Comparison of ENCODE assay signal across 10 cellular contexts in genomic region chr16:88805340-88805715, GRCh38. TPM values are rescaled to one million over a fixed set of nuclear protein-coding genes. Genes with fewer than 3 reads are reported as not detected.
DNase-seq lines count a peak whose midpoint lies in the region; ATAC-seq, FAIRE-seq and TF ChIP-seq lines count a peak whose summit lies in the region.
"Had no signal": no experiment of that assay in that cellular context is flagged by ENCODE, and none has a peak within 500 bp of the region (broad histone marks: within the 10 kb centered on the region; RNA-seq: fewer than 3 reads in every experiment).

No MANE protein-coding gene starts in this region.

- FAIRE-seq in HepG2 (lab: Jason Lieb, UNC), result no peak

- WGBS in HepG2 (ENCODE audit: low lambda C conversion rate), result 96% methylated on average over 16 of the region's 22 CpGs

- H3K27ac ChIP-seq in HL-60 (replicated peaks) (peak overlapping the region; percentile 84), HepG2 (ENCODE audit: extremely low read length, insufficient read depth, low read length) (peak overlapping the region; percentile 71)

- ATAC-seq in WTC11 (no peak), HepG2 (no peak)
- ATAC-seq in stimulated activated naive B cell treated with anti-CD40 and anti-IgM and Interleukin-4, amounts not matched to agents 10 μg/mL and 1 μg/mL and 100 μg/mL, for 72 hours (replicated peaks), result no peak

- H3K79me2 ChIP-seq in HepG2 (ENCODE audit: insufficient read depth, low read length), result peaks cover 24% of the 10 kb centered on the region

- H3K36me3 ChIP-seq in HepG2 (replicated peaks in 1 of 2; ENCODE audit: control insufficient read depth in 1 of 2, insufficient read depth in 2 of 2, low read length in 2 of 2), result peaks cover 15 to 43% of the 10 kb centered on the region in 2 experiments

- 0 out of 2 replicates have a peak overlapping the region, but pooled peaks have one; percentile 77 for H3K9ac ChIP-seq in HepG2 (ENCODE audit: insufficient read depth, low read depth, low read length)

- no peaks in the 10 kb centered on the region for H3K9me3 ChIP-seq in HepG2 (ENCODE audit: low read length)

- peak overlapping the region; percentile 67 for H3K4me3 ChIP-seq in HL-60 (replicated peaks; ENCODE audit: insufficient read depth, low read length)
- H3K4me3 ChIP-seq in HepG2 (replicated peaks in 1 of 3; ENCODE audit: insufficient read depth in 1 of 3, low read depth in 2 of 3, low read length in 3 of 3), result peak overlapping the region in 2 of 3 experiments; percentile 73 to 88; a peak in 3 of 6 replicates

- peaks cover 36% of the 10 kb centered on the region for H3K4me1 ChIP-seq in HepG2 (ENCODE audit: insufficient read depth, low read length)

- CTCF ChIA-PET in Calu3 (lab: Charles Lee) (no interaction called here), WTC11 (lab: Charles Lee) (interaction anchor here (1.2 to 5.7 kb wide), 2 partner anchors 21 to 68 kb away, joined by 3 to 34 read pairs; no protein-coding TSS in a partner anchor), HepG2 (lab: Yijun Ruan, JAX; ENCODE audit: low intra/inter-chr PET ratio, low total read pairs) (no interaction called here)

- no peak for TF ChIP-seq RAD21 in HepG2 (CRISPR knock-in tag; IDR thresholded peaks at IDR 0.05)

- H3K4me2 ChIP-seq in HepG2 (ENCODE audit: low read depth, low read length), result peak overlapping the region; percentile 99

- peaks cover 5% of the 10 kb centered on the region; the same call in 1 of the 2 replicates for H4K20me1 ChIP-seq in HepG2 (ENCODE audit: insufficient read depth, low read length)

- no peaks in the 10 kb centered on the region for H3K27me3 ChIP-seq in HL-60 (ENCODE audit: insufficient read depth, poor library complexity, severe bottlenecking)
- H3K27me3 ChIP-seq in HepG2 (ENCODE audit: control insufficient read depth in 1 of 2, insufficient read depth in 2 of 2, low read length in 2 of 2), result no peaks in the 10 kb centered on the region

- no peak for TF ChIP-seq POLR2A in HepG2 (IDR thresholded peaks at IDR 0.05; ENCODE audit: insufficient read depth in 1 of 2, low read depth in 2 of 2, low read length in 2 of 2)

- TF ChIP-seq CTCF in Calu3 (IDR thresholded peaks at IDR 0.05; ENCODE audit: unreplicated experiment) (no peak), HL-60 (IDR thresholded peaks at IDR 0.05; ENCODE audit: insufficient read depth, low read length) (no peak), WTC11 (IDR thresholded peaks at IDR 0.05) (no peak), HepG2 (CRISPR knock-in tag; IDR thresholded peaks at IDR 0.05) (no peak)

- H3K27ac Mint-ChIP-seq in Calu3 (ENCODE audit: unreplicated experiment), result no peak overlapping the region
- no peak overlapping the region; the same call in 1 of the 2 replicates for H3K27ac Mint-ChIP-seq in WTC11
- no peak overlapping the region for H3K27ac Mint-ChIP-seq in stimulated activated naive B cell treated with anti-CD40 and anti-IgM and Interleukin-4, amounts not matched to agents 10 μg/mL and 1 μg/mL and 100 μg/mL, for 72 hours

- peak overlapping the region; percentile 80 for H3K4me3 Mint-ChIP-seq in Calu3 (ENCODE audit: low read depth, unreplicated experiment)
- peak overlapping the region; percentile 33 for H3K4me3 Mint-ChIP-seq in WTC11
- H3K4me3 Mint-ChIP-seq in stimulated activated naive B cell treated with anti-CD40 and anti-IgM and Interleukin-4, amounts not matched to agents 10 μg/mL and 1 μg/mL and 100 μg/mL, for 72 hours, result peak overlapping the region in 1 of 2 donors; percentile 63

- H2AFZ ChIP-seq in HepG2 (ENCODE audit: low read length), result no peak overlapping the region

- TF ChIP-seq EP300 in HepG2 (IDR thresholded peaks at IDR 0.05; ENCODE audit: low read depth in 2 of 2, low read length in 2 of 2), result no peak
- TF ChIP-seq EP300 in HepG2 (CRISPR knock-in tag; IDR thresholded peaks at IDR 0.05; ENCODE audit: borderline replicate concordance), result no peak

- DNase-seq in Calu3 (no peak), HL-60 (ENCODE audit: low read depth in 1 of 2, low spot score in 1 of 2) (no peak), WTC11 (ENCODE audit: low spot score) (no peak), HepG2 (ENCODE audit: low spot score) (no peak), NCI-H1694 treated with DMSO at 0.1 percent for 48 hours (lab: John Stamatoyannopoulos, UW) (no peak), AG20443 (ENCODE audit: low spot score) (no peak), NCI-H2081 (lab: John Stamatoyannopoulos, UW) (no peak)
- no peak for DNase-seq in stimulated activated naive B cell treated with anti-CD40 and anti-IgM and Interleukin-4, amounts not matched to agents 10 μg/mL and 1 μg/mL and 100 μg/mL, for 72 hours
- DNase-seq: activated CD4-positive, alpha-beta T cell treated with anti-CD3 and anti-CD28 coated beads, Interleukin-2, amount 50 U/mL, for 4 hours; Right ventricle myocardium superior had no signal

- H3K27me3 Mint-ChIP-seq in Calu3 (ENCODE audit: unreplicated experiment), result no peaks in the 10 kb centered on the region
- no peaks in the 10 kb centered on the region for H3K27me3 Mint-ChIP-seq in WTC11 (ENCODE audit: low read depth)
- no peaks in the 10 kb centered on the region for H3K27me3 Mint-ChIP-seq in stimulated activated naive B cell treated with anti-CD40 and anti-IgM and Interleukin-4, amounts not matched to agents 10 μg/mL and 1 μg/mL and 100 μg/mL, for 72 hours

- intact Hi-C loops in Calu3 (cut with micrococcal nuclease; ENCODE audit: unreplicated experiment), result no loop called here
- intact Hi-C loops in HepG2 (cut with micrococcal nuclease; ENCODE audit: unreplicated experiment), result no loop called here

- POLR2A ChIA-PET in WTC11 (lab: Charles Lee), result no interaction called here
- POLR2A ChIA-PET in HepG2 (lab: Yijun Ruan, JAX), result interaction anchor here (1.2 to 2.2 kb wide), 3 partner anchors 12 to 45 kb away, joined by 4 to 6 read pairs (median 5); no protein-coding TSS in a partner anchor

- peaks cover 7% of the 10 kb centered on the region for H3K4me1 Mint-ChIP-seq in Calu3 (ENCODE audit: low read depth, unreplicated experiment)
- peaks cover 3% of the 10 kb centered on the region for H3K4me1 Mint-ChIP-seq in WTC11
- H3K4me1 Mint-ChIP-seq in stimulated activated naive B cell treated with anti-CD40 and anti-IgM and Interleukin-4, amounts not matched to agents 10 μg/mL and 1 μg/mL and 100 μg/mL, for 72 hours, result peaks cover 21 to 52% of the 10 kb centered on the region in 2 donors

- H3K36me3 Mint-ChIP-seq in Calu3 (ENCODE audit: insufficient read depth, unreplicated experiment), result peaks cover 79% of the 10 kb centered on the region
- peaks cover 39% of the 10 kb centered on the region for H3K36me3 Mint-ChIP-seq in WTC11
- H3K36me3 Mint-ChIP-seq in stimulated activated naive B cell treated with anti-CD40 and anti-IgM and Interleukin-4, amounts not matched to agents 10 μg/mL and 1 μg/mL and 100 μg/mL, for 72 hours, result peaks cover 36 to 37% of the 10 kb centered on the region in 2 donors

- no peaks in the 10 kb centered on the region for H3K9me3 Mint-ChIP-seq in Calu3 (ENCODE audit: low read depth, unreplicated experiment)
- H3K9me3 Mint-ChIP-seq in WTC11, result no peaks in the 10 kb centered on the region
- H3K9me3 Mint-ChIP-seq in stimulated activated naive B cell treated with anti-CD40 and anti-IgM and Interleukin-4, amounts not matched to agents 10 μg/mL and 1 μg/mL and 100 μg/mL, for 72 hours, result no peaks in the 10 kb centered on the region

- BruUV-seq in Calu3 (replicated peaks; lab: Mats Ljungman, UMichigan) (no TSS peak), HepG2 (replicated peaks; lab: Mats Ljungman, UMichigan) (no TSS peak)

- in situ Hi-C loops in HepG2 (cut with HindIII; ENCODE audit: extremely low pct_ligation_motif_present, low pct_unique_long_range_greater_than_20kb), result no loop called here

RNA-seq across cellular contexts. Expression of gene CDT1, which starts 1.7 kb away (rescaled TPM):
- total RNA-seq in Calu3 (2022) (74.8 and 82.5 TPM in 2 replicates), WTC11 (2021) (142 to 154 TPM (median 149 TPM) in 3 replicates), HepG2 (2016; rRNA removed; fragmentation: Illumina TruSeq; extraction: Trizol) (16.5 and 23.1 TPM in 2 replicates)
- 14.3 and 18.2 TPM in 2 replicates for total RNA-seq in HepG2 (2016; cell fraction: cytosol; rRNA removed; fragmentation: Illumina TruSeq; extraction: Trizol; ENCODE audit: low read depth)
- 15.0 and 21.7 TPM in 2 replicates for total RNA-seq in HepG2 (2016; cell fraction: insoluble cytoplasmic fraction; rRNA removed; fragmentation: Illumina TruSeq; extraction: Trizol)
- 30.9 and 31.0 TPM in 2 replicates for total RNA-seq in HepG2 (2016; cell fraction: membrane; rRNA removed; fragmentation: Illumina TruSeq; extraction: Trizol)
- 12.6 and 18.8 TPM in 2 replicates for total RNA-seq in HepG2 (2016; cell fraction: nucleus; rRNA removed; fragmentation: Illumina TruSeq; extraction: Trizol)
- 17.9 and 23.8 TPM in 2 replicates for polyA plus RNA-seq in HepG2 (2011; rRNA removed)
- polyA plus RNA-seq in HepG2 (2011; cell fraction: cytosol; rRNA removed), result 15.0 and 37.3 TPM in 2 replicates
- polyA plus RNA-seq in HepG2 (2011; cell fraction: nucleus; rRNA removed), result 29.6 and 46.8 TPM in 2 replicates
- polyA plus RNA-seq in HepG2 (2012), result 13.5 and 17.6 TPM in 2 replicates
- 18.5 and 24.2 TPM in 2 replicates for polyA plus RNA-seq in HepG2 (2016; cell fraction: cytosol; fragmentation: Illumina TruSeq; extraction: Trizol; ENCODE audit: low read depth)
- polyA plus RNA-seq in HepG2 (2016; cell fraction: insoluble cytoplasmic fraction; fragmentation: Illumina TruSeq; extraction: Trizol; ENCODE audit: low read depth), result 22.4 and 29.0 TPM in 2 replicates
- 25.4 and 37.1 TPM in 2 replicates for polyA plus RNA-seq in HepG2 (2016; cell fraction: membrane; fragmentation: Illumina TruSeq; extraction: Trizol; ENCODE audit: low read depth)
- polyA plus RNA-seq in HepG2 (2016; cell fraction: nucleus; fragmentation: Illumina TruSeq; extraction: Trizol; ENCODE audit: insufficient read depth, low read depth), result 34.6 and 39.8 TPM in 2 replicates
- polyA minus RNA-seq in HepG2 (2011; rRNA and poly(A)+ RNA removed; ENCODE audit: low replicate concordance), result 25.0 and 71.0 TPM in 2 replicates
- 28.6 and 52.8 TPM in 2 replicates for polyA minus RNA-seq in HepG2 (2011; cell fraction: cytosol; rRNA and poly(A)+ RNA removed)
- 6.7 and 8.8 TPM in 2 replicates for polyA minus RNA-seq in HepG2 (2011; cell fraction: nucleus; rRNA and poly(A)+ RNA removed)

RNA-seq across cellular contexts. Expression of gene APRT, which starts 6.4 kb away (rescaled TPM):
- 203 and 207 TPM in 2 replicates for total RNA-seq in Calu3 (2022)
- total RNA-seq in WTC11 (2021), result 272 to 288 TPM (median 282 TPM) in 3 replicates
- total RNA-seq in HepG2 (2016; rRNA removed; fragmentation: Illumina TruSeq; extraction: Trizol), result 242 and 274 TPM in 2 replicates
- total RNA-seq in HepG2 (2016; cell fraction: cytosol; rRNA removed; fragmentation: Illumina TruSeq; extraction: Trizol; ENCODE audit: low read depth), result 163 and 167 TPM in 2 replicates
- 238 and 275 TPM in 2 replicates for total RNA-seq in HepG2 (2016; cell fraction: insoluble cytoplasmic fraction; rRNA removed; fragmentation: Illumina TruSeq; extraction: Trizol)
- 188 and 208 TPM in 2 replicates for total RNA-seq in HepG2 (2016; cell fraction: membrane; rRNA removed; fragmentation: Illumina TruSeq; extraction: Trizol)
- total RNA-seq in HepG2 (2016; cell fraction: nucleus; rRNA removed; fragmentation: Illumina TruSeq; extraction: Trizol), result 99.7 and 110 TPM in 2 replicates
- polyA plus RNA-seq in HepG2 (2011; rRNA removed), result 155 and 210 TPM in 2 replicates
- 94.2 and 153 TPM in 2 replicates for polyA plus RNA-seq in HepG2 (2011; cell fraction: cytosol; rRNA removed)
- polyA plus RNA-seq in HepG2 (2011; cell fraction: nucleus; rRNA removed), result 101 and 126 TPM in 2 replicates
- polyA plus RNA-seq in HepG2 (2012), result 136 and 175 TPM in 2 replicates
- polyA plus RNA-seq in HepG2 (2016; cell fraction: cytosol; fragmentation: Illumina TruSeq; extraction: Trizol; ENCODE audit: low read depth), result 172 and 184 TPM in 2 replicates
- 339 and 349 TPM in 2 replicates for polyA plus RNA-seq in HepG2 (2016; cell fraction: insoluble cytoplasmic fraction; fragmentation: Illumina TruSeq; extraction: Trizol; ENCODE audit: low read depth)
- polyA plus RNA-seq in HepG2 (2016; cell fraction: membrane; fragmentation: Illumina TruSeq; extraction: Trizol; ENCODE audit: low read depth), result 196 and 203 TPM in 2 replicates
- polyA plus RNA-seq in HepG2 (2016; cell fraction: nucleus; fragmentation: Illumina TruSeq; extraction: Trizol; ENCODE audit: insufficient read depth, low read depth), result 192 and 201 TPM in 2 replicates
- 83.2 and 86.7 TPM in 2 replicates for polyA minus RNA-seq in HepG2 (2011; rRNA and poly(A)+ RNA removed; ENCODE audit: low replicate concordance)
- polyA minus RNA-seq in HepG2 (2011; cell fraction: cytosol; rRNA and poly(A)+ RNA removed), result 75.3 and 84.8 TPM in 2 replicates
- polyA minus RNA-seq in HepG2 (2011; cell fraction: nucleus; rRNA and poly(A)+ RNA removed), result 35.7 and 49.8 TPM in 2 replicates

RNA-seq across cellular contexts. Expression of gene PIEZO1, which starts 20.3 kb away (rescaled TPM):
- total RNA-seq in Calu3 (2022) (177 and 199 TPM in 2 replicates), WTC11 (2021) (68.3 to 75.1 TPM (median 71.3 TPM) in 3 replicates), HepG2 (2016; rRNA removed; fragmentation: Illumina TruSeq; extraction: Trizol) (32.5 and 85.0 TPM in 2 replicates)
- 42.1 and 42.4 TPM in 2 replicates for total RNA-seq in HepG2 (2016; cell fraction: cytosol; rRNA removed; fragmentation: Illumina TruSeq; extraction: Trizol; ENCODE audit: low read depth)
- total RNA-seq in HepG2 (2016; cell fraction: insoluble cytoplasmic fraction; rRNA removed; fragmentation: Illumina TruSeq; extraction: Trizol), result 27.7 and 89.8 TPM in 2 replicates
- total RNA-seq in HepG2 (2016; cell fraction: membrane; rRNA removed; fragmentation: Illumina TruSeq; extraction: Trizol), result 37.0 TPM in 2 replicates
- total RNA-seq in HepG2 (2016; cell fraction: nucleus; rRNA removed; fragmentation: Illumina TruSeq; extraction: Trizol), result 117 and 146 TPM in 2 replicates
- polyA plus RNA-seq in HepG2 (2011; rRNA removed), result 67.9 and 93.5 TPM in 2 replicates
- polyA plus RNA-seq in HepG2 (2011; cell fraction: cytosol; rRNA removed), result 42.8 and 69.2 TPM in 2 replicates
- polyA plus RNA-seq in HepG2 (2011; cell fraction: nucleus; rRNA removed), result 643 and 860 TPM in 2 replicates
- 52.4 and 78.3 TPM in 2 replicates for polyA plus RNA-seq in HepG2 (2012)
- polyA plus RNA-seq in HepG2 (2016; cell fraction: cytosol; fragmentation: Illumina TruSeq; extraction: Trizol; ENCODE audit: low read depth), result 12.7 and 13.6 TPM in 2 replicates
- 33.4 and 36.7 TPM in 2 replicates for polyA plus RNA-seq in HepG2 (2016; cell fraction: insoluble cytoplasmic fraction; fragmentation: Illumina TruSeq; extraction: Trizol; ENCODE audit: low read depth)
- polyA plus RNA-seq in HepG2 (2016; cell fraction: membrane; fragmentation: Illumina TruSeq; extraction: Trizol; ENCODE audit: low read depth), result 20.6 and 22.7 TPM in 2 replicates
- 296 and 336 TPM in 2 replicates for polyA plus RNA-seq in HepG2 (2016; cell fraction: nucleus; fragmentation: Illumina TruSeq; extraction: Trizol; ENCODE audit: insufficient read depth, low read depth)
- polyA minus RNA-seq in HepG2 (2011; rRNA and poly(A)+ RNA removed; ENCODE audit: low replicate concordance), result 101 and 184 TPM in 2 replicates
- 44.8 and 52.9 TPM in 2 replicates for polyA minus RNA-seq in HepG2 (2011; cell fraction: cytosol; rRNA and poly(A)+ RNA removed)
- 89.5 and 109 TPM in 2 replicates for polyA minus RNA-seq in HepG2 (2011; cell fraction: nucleus; rRNA and poly(A)+ RNA removed)

RNA-seq across cellular contexts. Expression of gene GALNS, which starts 51.4 kb away (rescaled TPM):
- 50.4 and 55.0 TPM in 2 replicates for total RNA-seq in Calu3 (2022)
- total RNA-seq in WTC11 (2021), result 23.0 to 29.5 TPM (median 25.8 TPM) in 3 replicates
- total RNA-seq in HepG2 (2016; rRNA removed; fragmentation: Illumina TruSeq; extraction: Trizol), result 2.8 and 9.2 TPM in 2 replicates
- total RNA-seq in HepG2 (2016; cell fraction: cytosol; rRNA removed; fragmentation: Illumina TruSeq; extraction: Trizol; ENCODE audit: low read depth), result 3.6 and 3.7 TPM in 2 replicates
- total RNA-seq in HepG2 (2016; cell fraction: insoluble cytoplasmic fraction; rRNA removed; fragmentation: Illumina TruSeq; extraction: Trizol), result 2.6 and 11.0 TPM in 2 replicates
- total RNA-seq in HepG2 (2016; cell fraction: membrane; rRNA removed; fragmentation: Illumina TruSeq; extraction: Trizol), result 4.2 and 5.1 TPM in 2 replicates
- total RNA-seq in HepG2 (2016; cell fraction: nucleus; rRNA removed; fragmentation: Illumina TruSeq; extraction: Trizol), result 12.2 and 14.1 TPM in 2 replicates
- polyA plus RNA-seq in HepG2 (2011; rRNA removed), result 9.5 and 9.8 TPM in 2 replicates
- 7.1 and 10.3 TPM in 2 replicates for polyA plus RNA-seq in HepG2 (2011; cell fraction: cytosol; rRNA removed)
- 30.6 and 39.2 TPM in 2 replicates for polyA plus RNA-seq in HepG2 (2011; cell fraction: nucleus; rRNA removed)
- 8.2 and 13.0 TPM in 2 replicates for polyA plus RNA-seq in HepG2 (2012)
- 2.4 and 2.8 TPM in 2 replicates for polyA plus RNA-seq in HepG2 (2016; cell fraction: cytosol; fragmentation: Illumina TruSeq; extraction: Trizol; ENCODE audit: low read depth)
- 4.4 and 4.7 TPM in 2 replicates for polyA plus RNA-seq in HepG2 (2016; cell fraction: insoluble cytoplasmic fraction; fragmentation: Illumina TruSeq; extraction: Trizol; ENCODE audit: low read depth)
- 4.1 and 4.7 TPM in 2 replicates for polyA plus RNA-seq in HepG2 (2016; cell fraction: membrane; fragmentation: Illumina TruSeq; extraction: Trizol; ENCODE audit: low read depth)
- 27.3 and 29.9 TPM in 2 replicates for polyA plus RNA-seq in HepG2 (2016; cell fraction: nucleus; fragmentation: Illumina TruSeq; extraction: Trizol; ENCODE audit: insufficient read depth, low read depth)
- 11.5 and 13.9 TPM in 2 replicates for polyA minus RNA-seq in HepG2 (2011; rRNA and poly(A)+ RNA removed; ENCODE audit: low replicate concordance)
- 5.2 and 6.1 TPM in 2 replicates for polyA minus RNA-seq in HepG2 (2011; cell fraction: cytosol; rRNA and poly(A)+ RNA removed)
- 13.4 and 18.0 TPM in 2 replicates for polyA minus RNA-seq in HepG2 (2011; cell fraction: nucleus; rRNA and poly(A)+ RNA removed)

RNA-seq across cellular contexts. Expression of gene TRAPPC2L, which starts 51.6 kb away (rescaled TPM):
- total RNA-seq in Calu3 (2022) (79.1 and 110 TPM in 2 replicates), WTC11 (2021) (63.1 to 82.0 TPM (median 64.5 TPM) in 3 replicates), HepG2 (2016; rRNA removed; fragmentation: Illumina TruSeq; extraction: Trizol) (107 and 158 TPM in 2 replicates)
- total RNA-seq in HepG2 (2016; cell fraction: cytosol; rRNA removed; fragmentation: Illumina TruSeq; extraction: Trizol; ENCODE audit: low read depth), result 39.7 and 49.5 TPM in 2 replicates
- total RNA-seq in HepG2 (2016; cell fraction: insoluble cytoplasmic fraction; rRNA removed; fragmentation: Illumina TruSeq; extraction: Trizol), result 117 and 161 TPM in 2 replicates
- total RNA-seq in HepG2 (2016; cell fraction: membrane; rRNA removed; fragmentation: Illumina TruSeq; extraction: Trizol), result 55.4 and 64.8 TPM in 2 replicates
- total RNA-seq in HepG2 (2016; cell fraction: nucleus; rRNA removed; fragmentation: Illumina TruSeq; extraction: Trizol), result 54.9 and 68.3 TPM in 2 replicates
- polyA plus RNA-seq in HepG2 (2011; rRNA removed), result 94.9 and 96.3 TPM in 2 replicates
- polyA plus RNA-seq in HepG2 (2011; cell fraction: cytosol; rRNA removed), result 49.7 and 65.0 TPM in 2 replicates
- polyA plus RNA-seq in HepG2 (2011; cell fraction: nucleus; rRNA removed), result 60.0 and 63.3 TPM in 2 replicates
- 72.5 and 94.4 TPM in 2 replicates for polyA plus RNA-seq in HepG2 (2012)
- polyA plus RNA-seq in HepG2 (2016; cell fraction: cytosol; fragmentation: Illumina TruSeq; extraction: Trizol; ENCODE audit: low read depth), result 51.9 and 69.2 TPM in 2 replicates
- polyA plus RNA-seq in HepG2 (2016; cell fraction: insoluble cytoplasmic fraction; fragmentation: Illumina TruSeq; extraction: Trizol; ENCODE audit: low read depth), result 217 and 222 TPM in 2 replicates
- 75.4 and 76.3 TPM in 2 replicates for polyA plus RNA-seq in HepG2 (2016; cell fraction: membrane; fragmentation: Illumina TruSeq; extraction: Trizol; ENCODE audit: low read depth)
- 124 and 134 TPM in 2 replicates for polyA plus RNA-seq in HepG2 (2016; cell fraction: nucleus; fragmentation: Illumina TruSeq; extraction: Trizol; ENCODE audit: insufficient read depth, low read depth)
- polyA minus RNA-seq in HepG2 (2011; rRNA and poly(A)+ RNA removed; ENCODE audit: low replicate concordance), result 63.0 and 105 TPM in 2 replicates
- 10.9 and 13.1 TPM in 2 replicates for polyA minus RNA-seq in HepG2 (2011; cell fraction: cytosol; rRNA and poly(A)+ RNA removed)
- 45.4 and 54.3 TPM in 2 replicates for polyA minus RNA-seq in HepG2 (2011; cell fraction: nucleus; rRNA and poly(A)+ RNA removed)
